19 cellular contexts compared by ENCODE assay signal in genomic region chr20:15196580-15197255, GRCh38.
DNase-seq lines count a peak whose midpoint lies in the region; ATAC-seq and TF ChIP-seq lines count a peak whose summit lies in the region.
"Had no signal": no experiment of that assay in that cellular context is flagged by ENCODE, and none has a peak within 500 bp of the region (broad histone marks: within the 10 kb centered on the region; RNA-seq: fewer than 3 reads in every experiment).

No MANE protein-coding gene starts in this region.

- in situ Hi-C loops in brain microvascular endothelial cell (cut with HindIII; ENCODE audit: low pct_ligation_motif_present, low sequenced_read_pairs), result no loop called here

- DNase-seq in NCI-H524 (lab: John Stamatoyannopoulos, UW), result peak; percentile 48 to 50
- no peak for DNase-seq in NCI-H524 treated with DMSO at 0.1 percent for 48 hours (lab: John Stamatoyannopoulos, UW)
- DNase-seq in NCI-H774 (lab: John Stamatoyannopoulos, UW), result peak; percentile 0
- no peak for DNase-seq in Kasumi-1 (lab: John Stamatoyannopoulos, UW)
- DNase-seq in HCEC 1CT, result no peak
- no peak for DNase-seq in brain microvascular endothelial cell
- DNase-seq in NCI-H2081 treated with DMSO at 0.1 percent for 48 hours (lab: John Stamatoyannopoulos, UW), result no peak
- DNase-seq: C1 segment of cervical spinal cord; mesendoderm; NCI-H1436 treated with DMSO at 0.1 percent for 48 hours; NK-92 treated with Interleukin-12 subunit alpha and Interleukin-12 subunit beta, amount 100 ng/mL, for 24 hours; spleen; stimulated activated naive CD4-positive, alpha-beta T cell; T-helper 1 cell; WERI-Rb-1 had no signal

- no peaks in the 10 kb centered on the region for H3K27me3 ChIP-seq in brain microvascular endothelial cell (replicated peaks)
- H3K27me3 ChIP-seq: esophagus muscularis mucosa, spleen had no signal

- H3K4me3 ChIP-seq in brain microvascular endothelial cell (ENCODE audit: low read depth, low read length), result no peak overlapping the region
- H3K4me3 ChIP-seq: esophagus muscularis mucosa, spleen had no signal

- no peaks in the 10 kb centered on the region for H3K36me3 ChIP-seq in brain microvascular endothelial cell (replicated peaks)
- H3K36me3 ChIP-seq: esophagus muscularis mucosa, spleen, WERI-Rb-1 had no signal

- TF ChIP-seq CTCF in brain microvascular endothelial cell (IDR thresholded peaks at IDR 0.05; ENCODE audit: low read depth, low read length, missing control alignments), result no peak

- ATAC-seq in HG03103 (IDR thresholded peaks at IDR 0.05; ENCODE audit: low read depth, unreplicated experiment), result peak; percentile 62
- ATAC-seq: activated T-helper 17 cell treated with anti-CD3 and anti-CD28 coated beads, Interleukin-2, amount 50 U/mL, for 72 hours had no signal

- H3K27ac ChIP-seq in brain microvascular endothelial cell, result no peak overlapping the region
- H3K27ac ChIP-seq: esophagus muscularis mucosa, KMS-11, spleen, WERI-Rb-1 had no signal

Comparison
In these comparisons a context has a peak if more than half of its experiments do, and no peak if none do; other contexts are left out.
1. DNase-seq: peak in NCI-H524 (2 of 2) and NCI-H774 (single experiment); none in NCI-H524 treated with DMSO at 0.1 percent for 48 hours (single experiment), Kasumi-1 (0 of 2), HCEC 1CT (single experiment), brain microvascular endothelial cell (single experiment) and NCI-H2081 treated with DMSO at 0.1 percent for 48 hours (single experiment).